In the genomic region with DNA sequence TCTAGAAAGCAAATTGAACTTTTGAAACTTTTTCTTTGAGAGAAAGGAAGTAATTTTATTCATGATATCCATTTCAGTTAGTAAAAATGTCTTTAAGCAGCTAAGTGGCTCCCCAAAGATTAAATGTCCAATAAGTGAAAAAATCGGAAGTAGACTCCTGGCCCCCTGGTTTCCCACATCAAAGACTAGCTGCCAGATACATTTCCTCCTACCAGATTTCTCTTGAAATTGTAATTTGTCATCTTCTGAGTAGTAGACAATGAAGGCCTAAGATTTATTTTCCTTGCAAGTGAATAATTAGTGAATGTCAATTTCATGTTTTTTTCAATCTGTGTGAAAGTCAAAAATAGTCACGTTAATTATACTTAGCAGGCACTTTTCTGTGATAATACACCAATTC, we compare ENCODE assay signal across 24 cellular contexts.
"Had no signal": no experiment of that assay in that cellular context is flagged by ENCODE, and none has a peak within 500 bp of the region (broad histone marks: within the 10 kb centered on the region; RNA-seq: fewer than 3 reads in every experiment).

No MANE protein-coding gene starts in this region.

- H3K27me3 Mint-ChIP-seq: activated naive CD8-positive, alpha-beta T cell; naive thymus-derived CD8-positive, alpha-beta T cell; stimulated activated naive CD8-positive, alpha-beta T cell treated with anti-CD3 and anti-CD28 coated beads, Interleukin-15, Interleukin-2, amounts not matched to agents 100 ng/mL and 50 ng/mL, for 24 hours; type B pancreatic cell had no signal

- ATAC-seq: left lung; lower lobe of right lung; naive thymus-derived CD8-positive, alpha-beta T cell; psoas muscle; stimulated activated effector memory CD8-positive, alpha-beta T cell treated with anti-CD3 and anti-CD28 coated beads, Interleukin-12 subunit alpha, Interleukin-12 subunit beta, amount 100 ng/mL, for 72 hours had no signal

- DNase-seq: activated CD4-positive, alpha-beta T cell treated with anti-CD3 and anti-CD28 coated beads for 48 hours; activated CD4-positive, alpha-beta T cell treated with anti-CD3 and anti-CD28 coated beads, Interleukin-2, amount 50 U/mL, for 48 hours; activated CD8-positive, alpha-beta memory T cell treated with anti-CD3 and anti-CD28 coated beads for 24 hours; activated effector memory CD4-positive, alpha-beta T cell treated with Interleukin-2 at 50 U/mL for 16 hours; activated naive CD4-positive, alpha-beta T cell treated with Interleukin-2 at 50 U/mL for 16 hours; anterior cingulate cortex; effector memory CD4-positive, alpha-beta T cell; left lung; lower lobe of right lung; mesenchymal stem cell; naive thymus-derived CD8-positive, alpha-beta T cell; occipital lobe; psoas muscle; sigmoid colon; small intestine; stimulated activated CD4-positive, alpha-beta T cell treated with anti-CD3 and anti-CD28 coated beads, Interleukin-4, amount 100 ng/mL, for 24 hours; uterus had no signal

- H3K36me3 Mint-ChIP-seq: activated naive CD8-positive, alpha-beta T cell; naive thymus-derived CD8-positive, alpha-beta T cell; neural progenitor cell; stimulated activated effector memory CD8-positive, alpha-beta T cell treated with anti-CD3 and anti-CD28 coated beads, Interleukin-12 subunit alpha, Interleukin-12 subunit beta, amount 100 ng/mL, for 72 hours had no signal

- H3K27ac Mint-ChIP-seq: activated naive CD8-positive, alpha-beta T cell; naive thymus-derived CD8-positive, alpha-beta T cell; neural progenitor cell; stimulated activated effector memory CD8-positive, alpha-beta T cell treated with anti-CD3 and anti-CD28 coated beads, Interleukin-12 subunit alpha, Interleukin-12 subunit beta, amount 100 ng/mL, for 72 hours; stimulated activated naive CD8-positive, alpha-beta T cell treated with anti-CD3 and anti-CD28 coated beads, Interleukin-15, Interleukin-2, amounts not matched to agents 100 ng/mL and 50 ng/mL, for 24 hours; type B pancreatic cell had no signal

- H3K4me1 Mint-ChIP-seq: naive thymus-derived CD8-positive, alpha-beta T cell; stimulated activated effector memory CD8-positive, alpha-beta T cell treated with anti-CD3 and anti-CD28 coated beads, Interleukin-12 subunit alpha, Interleukin-12 subunit beta, amount 100 ng/mL, for 72 hours had no signal

- H3K9me3 Mint-ChIP-seq: neural progenitor cell, type B pancreatic cell had no signal

- H3K4me3 Mint-ChIP-seq: activated naive CD8-positive, alpha-beta T cell; naive thymus-derived CD8-positive, alpha-beta T cell; neural progenitor cell; stimulated activated effector memory CD8-positive, alpha-beta T cell treated with anti-CD3 and anti-CD28 coated beads, Interleukin-12 subunit alpha, Interleukin-12 subunit beta, amount 100 ng/mL, for 72 hours; stimulated activated naive CD8-positive, alpha-beta T cell treated with anti-CD3 and anti-CD28 coated beads, Interleukin-15, Interleukin-2, amounts not matched to agents 100 ng/mL and 50 ng/mL, for 24 hours; type B pancreatic cell had no signal

- FAIRE-seq: frontal cortex, islet of Langerhans, small intestine had no signal
